27 cellular contexts compared by ENCODE assay signal in the genomic region with DNA sequence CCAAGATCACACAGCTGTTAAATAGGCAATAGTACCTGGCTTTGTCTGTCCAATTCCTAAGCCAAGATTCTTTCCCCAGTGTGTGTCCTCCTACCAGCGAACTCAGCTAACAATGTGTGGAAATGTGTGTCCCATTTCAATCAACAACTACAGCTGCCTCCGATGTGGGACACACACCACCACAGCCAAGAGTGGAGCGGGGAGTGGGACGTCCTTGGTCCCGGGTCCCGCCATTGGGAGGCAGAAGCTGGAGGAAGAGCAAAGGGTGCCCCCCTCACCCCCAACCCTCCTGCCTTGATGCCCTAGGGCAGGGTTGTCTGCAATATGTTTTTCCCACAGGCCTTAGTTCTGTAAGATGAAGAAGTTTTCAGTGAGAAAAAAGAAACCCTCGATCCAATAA.
"Had no signal": no experiment of that assay in that cellular context is flagged by ENCODE, and none has a peak within 500 bp of the region (broad histone marks: within the 10 kb centered on the region; RNA-seq: fewer than 3 reads in every experiment).

No MANE protein-coding gene starts in this region.

- H3K4me3 ChIP-seq: ovary, psoas muscle, right lobe of liver, sigmoid colon, stomach, thoracic aorta, thyroid gland, tibial nerve, upper lobe of right lung, uterus had no signal

- H3K9me3 ChIP-seq: ovary, psoas muscle, right lobe of liver, sigmoid colon, stomach, thoracic aorta, thyroid gland, tibial nerve, upper lobe of right lung, uterus had no signal

- H3K4me1 ChIP-seq: parathyroid adenoma, psoas muscle, right lobe of liver, upper lobe of right lung, uterus had no signal

- DNase-seq: naive thymus-derived CD4-positive, alpha-beta T cell; natural killer cell; occipital lobe; ovary; psoas muscle; right cardiac atrium; right lobe of liver; sigmoid colon; small intestine; stimulated activated CD4-positive, alpha-beta T cell treated with anti-CD3 and anti-CD28 coated beads, Interleukin-15, amount 100 ng/mL, for 24 hours; stimulated activated CD4-positive, alpha-beta T cell treated with anti-CD3 and anti-CD28 coated beads, Interleukin-2, amount 100 ng/mL, for 24 hours; stimulated activated CD4-positive, alpha-beta T cell treated with anti-CD3 and anti-CD28 coated beads, Interleukin-2, amount 100 ng/mL, for 48 hours; stimulated activated CD4-positive, alpha-beta T cell treated with anti-CD3 and anti-CD28 coated beads, Interleukin-4, amount 100 ng/mL, for 24 hours; stimulated activated naive B cell treated with anti-CD40 and anti-IgM and Interleukin-4, amounts not matched to agents 10 μg/mL and 1 μg/mL and 100 μg/mL, for 72 hours; stimulated activated naive CD4-positive, alpha-beta T cell treated with Interleukin-2 at 50 U/mL for 16 hours; stomach; upper lobe of right lung; uterus had no signal

- H3K27ac Mint-ChIP-seq: naive thymus-derived CD4-positive, alpha-beta T cell; natural killer cell; nephron; progenitor cell of endocrine pancreas; stimulated activated effector memory CD8-positive, alpha-beta T cell treated with anti-CD3 and anti-CD28 coated beads, Interleukin-12 subunit alpha, Interleukin-12 subunit beta, amount 100 ng/mL, for 72 hours; stimulated activated naive B cell treated with anti-CD40 and anti-IgM and Interleukin-4, amounts not matched to agents 10 μg/mL and 1 μg/mL and 100 μg/mL, for 72 hours; stimulated activated naive CD8-positive, alpha-beta T cell treated with anti-CD3 and anti-CD28 coated beads, Interleukin-15, Interleukin-2, amounts not matched to agents 100 ng/mL and 50 ng/mL, for 24 hours; type B pancreatic cell had no signal

- H3K4me3 Mint-ChIP-seq: naive thymus-derived CD4-positive, alpha-beta T cell; natural killer cell; nephron; stimulated activated effector memory CD8-positive, alpha-beta T cell treated with anti-CD3 and anti-CD28 coated beads, Interleukin-12 subunit alpha, Interleukin-12 subunit beta, amount 100 ng/mL, for 72 hours; stimulated activated naive B cell treated with anti-CD40 and anti-IgM and Interleukin-4, amounts not matched to agents 10 μg/mL and 1 μg/mL and 100 μg/mL, for 72 hours; stimulated activated naive CD8-positive, alpha-beta T cell treated with anti-CD3 and anti-CD28 coated beads, Interleukin-15, Interleukin-2, amounts not matched to agents 100 ng/mL and 50 ng/mL, for 24 hours; type B pancreatic cell had no signal

- H3K79me2 ChIP-seq: parathyroid adenoma had no signal

- H3K27me3 Mint-ChIP-seq: naive thymus-derived CD4-positive, alpha-beta T cell; progenitor cell of endocrine pancreas; stimulated activated naive CD8-positive, alpha-beta T cell treated with anti-CD3 and anti-CD28 coated beads, Interleukin-15, Interleukin-2, amounts not matched to agents 100 ng/mL and 50 ng/mL, for 24 hours; type B pancreatic cell had no signal

- H3K36me3 Mint-ChIP-seq: naive thymus-derived CD4-positive, alpha-beta T cell; natural killer cell; stimulated activated effector memory CD8-positive, alpha-beta T cell treated with anti-CD3 and anti-CD28 coated beads, Interleukin-12 subunit alpha, Interleukin-12 subunit beta, amount 100 ng/mL, for 72 hours; stimulated activated naive B cell treated with anti-CD40 and anti-IgM and Interleukin-4, amounts not matched to agents 10 μg/mL and 1 μg/mL and 100 μg/mL, for 72 hours; type B pancreatic cell had no signal

- H2AFZ ChIP-seq: parathyroid adenoma had no signal

- H3K9me3 Mint-ChIP-seq: naive thymus-derived CD4-positive, alpha-beta T cell; natural killer cell; nephron; stimulated activated effector memory CD8-positive, alpha-beta T cell treated with anti-CD3 and anti-CD28 coated beads, Interleukin-12 subunit alpha, Interleukin-12 subunit beta, amount 100 ng/mL, for 72 hours; stimulated activated naive B cell treated with anti-CD40 and anti-IgM and Interleukin-4, amounts not matched to agents 10 μg/mL and 1 μg/mL and 100 μg/mL, for 72 hours; stimulated activated naive CD8-positive, alpha-beta T cell treated with anti-CD3 and anti-CD28 coated beads, Interleukin-15, Interleukin-2, amounts not matched to agents 100 ng/mL and 50 ng/mL, for 24 hours; type B pancreatic cell had no signal

- H3K27ac ChIP-seq: ovary, parathyroid adenoma, psoas muscle, right lobe of liver, sigmoid colon, stomach, thoracic aorta, tibial nerve, upper lobe of right lung, uterus had no signal

- ATAC-seq: naive thymus-derived CD4-positive, alpha-beta T cell; natural killer cell; psoas muscle; right cardiac atrium; right lobe of liver; stimulated activated effector memory CD8-positive, alpha-beta T cell treated with anti-CD3 and anti-CD28 coated beads, Interleukin-12 subunit alpha, Interleukin-12 subunit beta, amount 100 ng/mL, for 72 hours; stimulated activated naive B cell treated with anti-CD40 and anti-IgM and Interleukin-4, amounts not matched to agents 10 μg/mL and 1 μg/mL and 100 μg/mL, for 72 hours had no signal

- H3K27me3 ChIP-seq: ovary, right lobe of liver, sigmoid colon, stomach, thyroid gland, tibial nerve, upper lobe of right lung, uterus had no signal

- H3K36me3 ChIP-seq: ovary, right lobe of liver, sigmoid colon, stomach, thoracic aorta, thyroid gland, tibial nerve, upper lobe of right lung, uterus had no signal

- H3K9ac ChIP-seq: parathyroid adenoma had no signal
